ENCODE assay signal across 8 cellular contexts in genomic region chr1:151972533-151973270, GRCh38. TPM values are rescaled to one million over a fixed set of nuclear protein-coding genes. Genes with fewer than 3 reads are reported as not detected.
DNase-seq lines count a peak whose midpoint lies in the region; ATAC-seq and TF ChIP-seq lines count a peak whose summit lies in the region.

No MANE protein-coding gene starts in this region.

- H3K27ac ChIP-seq in psoas muscle = no peak overlapping the region

- no peaks in the 10 kb centered on the region for H3K36me3 ChIP-seq in psoas muscle (ENCODE audit: insufficient read depth in 1 of 2, low read depth in 1 of 2)

- intact Hi-C loops in psoas muscle (cut with DNase I) = no loop called here

- H3K4me3 ChIP-seq in epithelial cell of proximal tubule (ENCODE audit: low read depth, low read length) = no peak overlapping the region
- no peak overlapping the region for H3K4me3 ChIP-seq in psoas muscle

- peak; percentile 47 for DNase-seq in activated naive CD4-positive, alpha-beta T cell treated with Interleukin-2 at 50 U/mL for 16 hours
- no peak for DNase-seq in activated naive CD4-positive, alpha-beta T cell (lab: John Stamatoyannopoulos, UW)
- DNase-seq in SW 1271 (lab: John Stamatoyannopoulos, UW) = peak; percentile 39 to 74
- peak; percentile 80 for DNase-seq in epithelial cell of proximal tubule (ENCODE audit: low read depth)
- no peak for DNase-seq in psoas muscle
- DNase-seq in NCI-H524 (lab: John Stamatoyannopoulos, UW) = no peak

- H3K9me3 ChIP-seq in psoas muscle = no peaks in the 10 kb centered on the region

- 44 to 51% (median 45%) methylated on average over 7 of the region's 7 CpGs for WGBS in psoas muscle, 3 donors

- H3K27me3 ChIP-seq in psoas muscle (ENCODE audit: insufficient read depth in 3 of 3, low read length in 2 of 3) = no peaks in the 10 kb centered on the region

- H3K4me1 ChIP-seq in psoas muscle = peaks cover 3% of the 10 kb centered on the region

- ATAC-seq in psoas muscle (peak; percentile 54 to 89 (median 66)), GM19397 (IDR thresholded peaks at IDR 0.05; ENCODE audit: unreplicated experiment) (no peak), HG02870 (IDR thresholded peaks at IDR 0.05; ENCODE audit: unreplicated experiment) (no peak)

- TF ChIP-seq CTCF in epithelial cell of proximal tubule (conservative IDR thresholded peaks at IDR 0.05; ENCODE audit: low read depth, low read length) = no peak
- TF ChIP-seq CTCF in psoas muscle (IDR thresholded peaks at IDR 0.05) = no peak

RNA-seq across cellular contexts. Expression of gene S100A10, which starts 21.0 kb away (rescaled TPM):
- total RNA-seq in epithelial cell of proximal tubule (216 and 394 TPM in 2 replicates), psoas muscle (100 to 1,000 TPM in 1 of 4 donors, 10 to 100 TPM in 3; 41.8 to 150 (median 59.9) TPM)
- 100 to 1,000 TPM in 1 of 3 donors, 10 to 100 TPM in 2; 30.5 to 414 (median 61.6) TPM for polyA plus RNA-seq in psoas muscle

Comparison
In these comparisons a context has a peak if more than half of its experiments do, and no peak if none do; other contexts are left out.
1. DNase-seq: peak in activated naive CD4-positive, alpha-beta T cell treated with Interleukin-2 at 50 U/mL for 16 hours (single experiment), SW 1271 (2 of 2) and epithelial cell of proximal tubule (single experiment); none in activated naive CD4-positive, alpha-beta T cell (0 of 4), psoas muscle (0 of 2) and NCI-H524 (0 of 2).
2. ATAC-seq: peak in psoas muscle (4 of 4); none in GM19397 (single experiment) and HG02870 (single experiment).